In genomic region chr2:217996345-217996744, GRCh38 we compare ENCODE assay signal across 12 cellular contexts. TPM values are rescaled to one million over a fixed set of nuclear protein-coding genes. Genes with fewer than 3 reads are reported as not detected.
DNase-seq lines count a peak whose midpoint lies in the region; FAIRE-seq and TF ChIP-seq lines count a peak whose summit lies in the region.
"Had no signal": no experiment of that assay in that cellular context is flagged by ENCODE, and none has a peak within 500 bp of the region (broad histone marks: within the 10 kb centered on the region; RNA-seq: fewer than 3 reads in every experiment).

No MANE protein-coding gene starts in this region.

- DNase-seq in DMS53 (lab: John Stamatoyannopoulos, UW) (peak; percentile 32), DMS53 treated with DMSO at 0.1 percent for 48 hours (lab: John Stamatoyannopoulos, UW; ENCODE audit: unreplicated experiment) (no peak), colonic mucosa (peak; percentile 34), lung microvascular endothelial cell (ENCODE audit: low read depth in 2 of 2) (peak; percentile 33 to 65), urothelium cell line (ENCODE audit: low spot score) (peak; percentile 65), erythroblast (lab: John Stamatoyannopoulos, UW) (no peak), amygdala (lab: John Stamatoyannopoulos, UW) (no peak), dorsolateral prefrontal cortex (no peak)
- DNase-seq: NCI-H2081 treated with DMSO at 0.1 percent for 48 hours; stimulated activated CD4-positive, alpha-beta T cell treated with anti-CD3 and anti-CD28 coated beads, Interleukin-15, amount 100 ng/mL, for 24 hours; SW 1271 had no signal

- H3K4me3 ChIP-seq in colonic mucosa (no peak overlapping the region), dorsolateral prefrontal cortex (no peak overlapping the region)

- H3K9me3 ChIP-seq in colonic mucosa = no peaks in the 10 kb centered on the region

- intact Hi-C loops in colonic mucosa (cut with DNase I) (no loop called here), dorsolateral prefrontal cortex (cut with DNase I) (no loop called here)

- no peak overlapping the region for H3K9ac ChIP-seq in colonic mucosa (ENCODE audit: low read depth in 2 of 2, low read length in 2 of 2)

- peak overlapping the region; percentile 22 for H3K27ac ChIP-seq in colonic mucosa
- H3K27ac ChIP-seq in dorsolateral prefrontal cortex = no peak overlapping the region
- H3K27ac ChIP-seq: 22Rv1 had no signal

- H3K27me3 ChIP-seq in colonic mucosa = no peaks in the 10 kb centered on the region
- H3K27me3 ChIP-seq in dorsolateral prefrontal cortex = no peaks in the 10 kb centered on the region

- no peaks in the 10 kb centered on the region for H3K4me1 ChIP-seq in colonic mucosa

- FAIRE-seq in urothelium cell line (lab: Jason Lieb, UNC) = no peak

- no peaks in the 10 kb centered on the region for H3K36me3 ChIP-seq in colonic mucosa

- TF ChIP-seq POLR2A in erythroblast (IDR thresholded peaks at IDR 0.05; ENCODE audit: low read length) = no peak

- TF ChIP-seq CTCF in colonic mucosa (IDR thresholded peaks at IDR 0.05) = no peak
- no peak for TF ChIP-seq CTCF in dorsolateral prefrontal cortex (IDR thresholded peaks at IDR 0.05 in 54 of 56, conservative IDR thresholded peaks at IDR 0.05 in 2 of 56; ENCODE audit: low read depth in 1 of 56, partially characterized antibody in 56 of 56)

RNA-seq across cellular contexts. Expression of gene TNS1, which starts 6.5 kb away (rescaled TPM):
- total RNA-seq in colonic mucosa (100 to 1,000 TPM in 1 of 2 donors, 10 to 100 TPM in 1; 20.6 to 164 TPM), lung microvascular endothelial cell (26.8 and 82.1 TPM in 2 replicates), dorsolateral prefrontal cortex (100 to 1,000 TPM in 88 of 120 experiments, 10 to 100 TPM in 32; 57.9 to 261 (median 120) TPM)

Comparison
In these comparisons a context has a peak if more than half of its experiments do, and no peak if none do; other contexts are left out.
1. DNase-seq: peak in DMS53 (single experiment), colonic mucosa (single experiment), lung microvascular endothelial cell (2 of 2) and urothelium cell line (single experiment); none in DMS53 treated with DMSO at 0.1 percent for 48 hours (single experiment), erythroblast (0 of 2), amygdala (0 of 56) and dorsolateral prefrontal cortex (0 of 10).